Comparison of ENCODE assay signal across 11 cellular contexts in genomic region chr1:30522031-30523004, GRCh38.
DNase-seq lines count a peak whose midpoint lies in the region; TF ChIP-seq lines count a peak whose summit lies in the region.
"Had no signal": no experiment of that assay in that cellular context is flagged by ENCODE, and none has a peak within 500 bp of the region (broad histone marks: within the 10 kb centered on the region; RNA-seq: fewer than 3 reads in every experiment).

No MANE protein-coding gene starts in this region.

- DNase-seq in DMS 273 (lab: John Stamatoyannopoulos, UW; ENCODE audit: unreplicated experiment): peak; percentile 92
- peak in 1 of 2 experiments; percentile 37 for DNase-seq in SJSA1 (ENCODE audit: low read depth in 1 of 2, low spot score in 2 of 2)
- peak; percentile 74 to 77 for DNase-seq in foreskin fibroblast
- DNase-seq in trophoblast cell: no peak
- DNase-seq in stimulated activated CD4-positive, alpha-beta T cell treated with anti-CD3 and anti-CD28 coated beads, Interleukin-2, amount 100 ng/mL, for 48 hours: no peak
- no peak for DNase-seq in AML-193 (lab: John Stamatoyannopoulos, UW)
- no peak for DNase-seq in cortex of kidney (lab: John Stamatoyannopoulos, UW)
- DNase-seq in NCI-H146 treated with DMSO at 0.1 percent for 48 hours (lab: John Stamatoyannopoulos, UW; ENCODE audit: unreplicated experiment): no peak
- DNase-seq: activated CD4-positive, CD25-positive, alpha-beta regulatory T cell; NCI-H1105 treated with DMSO at 0.1 percent for 48 hours had no signal

- no peak overlapping the region for H3K9ac ChIP-seq in trophoblast cell (ENCODE audit: low read length)

- no peak overlapping the region for H3K14ac ChIP-seq in trophoblast cell (ENCODE audit: low read length)

- H3K36me3 ChIP-seq in SJSA1 (no peaks in the 10 kb centered on the region), trophoblast cell (ENCODE audit: control insufficient read depth in 1 of 2, insufficient read depth in 2 of 2, low read length in 2 of 2) (no peaks in the 10 kb centered on the region)
- H3K36me3 ChIP-seq: thoracic aorta had no signal

- H3K4me1 ChIP-seq in SJSA1 (replicated peaks): peaks cover 60% of the 10 kb centered on the region
- H3K4me1 ChIP-seq in trophoblast cell (ENCODE audit: control insufficient read depth in 1 of 2, insufficient read depth in 2 of 2, low read length in 2 of 2): no peaks in the 10 kb centered on the region

- no peaks in the 10 kb centered on the region for H3K27me3 ChIP-seq in SJSA1 (replicated peaks)
- no peaks in the 10 kb centered on the region for H3K27me3 ChIP-seq in trophoblast cell (ENCODE audit: insufficient read depth, low read length)

- no CpG with 5 or more reads among the region's 17 CpGs for WGBS in trophoblast cell (ENCODE audit: extremely low coverage, insufficient coverage, insufficient read length)

- H3K79me2 ChIP-seq in trophoblast cell (ENCODE audit: control insufficient read depth, insufficient read depth, low read length, poor library complexity): no peaks in the 10 kb centered on the region

- peak overlapping the region; percentile 89 for H3K27ac ChIP-seq in SJSA1
- H3K27ac ChIP-seq in trophoblast cell (ENCODE audit: low read depth, low read length): no peak overlapping the region
- H3K27ac ChIP-seq: thoracic aorta had no signal

- H3K23ac ChIP-seq in trophoblast cell (ENCODE audit: low read length): peak overlapping the region; percentile 56

- H2BK120ac ChIP-seq in trophoblast cell (ENCODE audit: insufficient read depth, low read length, poor library complexity): no peak overlapping the region

- H3K9me3 ChIP-seq in SJSA1 (replicated peaks): no peaks in the 10 kb centered on the region
- peaks cover 3% of the 10 kb centered on the region for H3K9me3 ChIP-seq in trophoblast cell (ENCODE audit: insufficient read depth, low read depth, low read length)
- H3K9me3 ChIP-seq: thoracic aorta had no signal

- no peak overlapping the region for H2AFZ ChIP-seq in trophoblast cell (ENCODE audit: insufficient read depth, low read length, poor library complexity)

- H4K8ac ChIP-seq in trophoblast cell (ENCODE audit: low read depth, low read length): no peak overlapping the region

- no peak for TF ChIP-seq CTCF in foreskin fibroblast (IDR thresholded peaks at IDR 0.05; ENCODE audit: low read depth, low read length)

- no peak overlapping the region for H3K4ac ChIP-seq in trophoblast cell (ENCODE audit: low read depth, low read length)

- no peak overlapping the region for H2AK5ac ChIP-seq in trophoblast cell (ENCODE audit: low read length)

- no peak overlapping the region for H2BK5ac ChIP-seq in trophoblast cell (ENCODE audit: low read depth, low read length, poor library complexity)

- H3K4me3 ChIP-seq in SJSA1 (no peak overlapping the region), foreskin fibroblast (ENCODE audit: low read depth in 1 of 2, low read length in 2 of 2) (no peak overlapping the region), trophoblast cell (ENCODE audit: low read depth, low read length) (no peak overlapping the region)
- H3K4me3 ChIP-seq: thoracic aorta had no signal

- H3K79me1 ChIP-seq in trophoblast cell (ENCODE audit: low read length): no peaks in the 10 kb centered on the region

- no peak overlapping the region for H4K91ac ChIP-seq in trophoblast cell (ENCODE audit: low read depth, low read length)

- H3K4me2 ChIP-seq in trophoblast cell (ENCODE audit: low read length): no peak overlapping the region

- no peak overlapping the region for H4K12ac ChIP-seq in trophoblast cell (ENCODE audit: low read depth, low read length)

- H2BK12ac ChIP-seq in trophoblast cell (ENCODE audit: low read length): no peak overlapping the region

- H3K18ac ChIP-seq in trophoblast cell (ENCODE audit: low read length): no peak overlapping the region

Comparison
In these comparisons a context has a peak if more than half of its experiments do, and no peak if none do; other contexts are left out.
1. DNase-seq: peak in DMS 273 (single experiment) and foreskin fibroblast (2 of 2); none in trophoblast cell (0 of 2), stimulated activated CD4-positive, alpha-beta T cell treated with anti-CD3 and anti-CD28 coated beads, Interleukin-2, amount 100 ng/mL, for 48 hours (0 of 2), AML-193 (0 of 2), cortex of kidney (single experiment) and NCI-H146 treated with DMSO at 0.1 percent for 48 hours (single experiment).